Comparison of ENCODE assay signal across 34 cellular contexts in the genomic region with DNA sequence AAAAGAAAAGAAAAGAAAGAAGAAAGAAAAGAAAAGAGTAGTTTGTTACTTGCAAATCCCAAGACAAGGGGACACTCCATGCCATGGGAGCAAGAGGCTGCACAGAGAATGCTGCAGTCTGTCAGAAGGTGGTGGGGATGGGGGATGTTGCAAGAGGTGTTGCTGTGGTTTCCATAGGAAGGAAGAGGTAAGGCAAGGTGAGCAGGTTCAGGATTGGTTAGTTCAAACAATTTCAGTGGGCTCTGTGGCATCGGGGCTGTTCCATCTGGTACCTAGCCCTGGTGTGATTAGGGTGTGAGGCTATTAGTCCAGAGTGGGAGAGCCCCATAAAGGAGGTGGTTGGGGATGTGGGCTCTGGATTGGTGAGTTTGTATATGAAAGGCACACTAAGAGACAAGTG.
"Had no signal": no experiment of that assay in that cellular context is flagged by ENCODE, and none has a peak within 500 bp of the region (broad histone marks: within the 10 kb centered on the region; RNA-seq: fewer than 3 reads in every experiment).

No MANE protein-coding gene starts in this region.

- H3K4me3 ChIP-seq: ascending aorta, cardiac muscle cell had no signal

- H3K27me3 ChIP-seq: ascending aorta had no signal

- H3K9me3 Mint-ChIP-seq: activated B cell treated with CpG ODN at 0.5 μM for 24 hours; activated CD4-positive, alpha-beta memory T cell treated with anti-CD3 and anti-CD28 coated beads for 36 hours; activated CD4-positive, alpha-beta T cell treated with anti-CD3 and anti-CD28 coated beads, Interleukin-2, amount 10 ng/mL, durations not matched to agents 24 days and 14 days; activated CD8-positive, alpha-beta T cell treated with anti-CD3 and anti-CD28 coated beads for 36 hours; activated naive CD4-positive, alpha-beta T cell treated with anti-CD3 and anti-CD28 coated beads, Interleukin-2, amount 10 ng/mL, durations not matched to agents 7 days and 5 days; activated naive CD4-positive, alpha-beta T cell treated with anti-CD3 and anti-CD28 coated beads, Interleukin-2, amount 50 U/mL, for 24 hours; activated T-cell treated with anti-CD3 and anti-CD28 coated beads, Interleukin-2, amount 50 U/mL, for 4 hours; activated T-cell treated with anti-CD3 and anti-CD28 coated beads, Interleukin-2, amount 50 U/mL, for 72 hours; activated T-helper 1 cell treated with anti-CD3 and anti-CD28 coated beads, Interleukin-12 subunit alpha, Interleukin-12 subunit beta, Interleukin-2, Interleukin-4 antibody, amounts not matched to agents 30 ng/mL and 10 ng/mL and 1 ng/mL, durations not matched to agents 14 hours and 24 hours and 36 hours; activated T-helper 17 cell treated with anti-CD3 and anti-CD28 coated beads, Interleukin-2, amount 50 U/mL, for 72 hours; brain; central memory CD8-positive, alpha-beta T cell; T-helper 1 cell treated with Interleukin-12 subunit alpha and Interleukin-12 subunit beta and Interleukin-4 antibody, amounts not matched to agents 30 μg/mL and 1 μg/mL, for 36 hours; T-helper 2 cell treated with Interferon-gamma antibody and Interleukin-4, amounts not matched to agents 5 μg/mL and 100 μg/mL, for 36 hours had no signal

- DNase-seq: activated B cell treated with CpG ODN at 0.5 μM for 24 hours; activated CD4-positive, alpha-beta memory T cell treated with anti-CD3 and anti-CD28 coated beads for 36 hours; activated CD4-positive, alpha-beta T cell treated with anti-CD3 and anti-CD28 coated beads for 4 hours; activated CD4-positive, alpha-beta T cell treated with anti-CD3 and anti-CD28 coated beads, Interleukin-2, amount 50 U/mL, for 1 hour; activated CD4-positive, alpha-beta T cell treated with anti-CD3 and anti-CD28 coated beads, Interleukin-2, amount 50 U/mL, for 4 hours; activated CD4-positive, CD25-positive, alpha-beta regulatory T cell treated with anti-CD3 and anti-CD28 coated beads, Interleukin-2, amount 50 U/mL, for 72 hours; activated CD8-positive, alpha-beta memory T cell treated with anti-CD3 and anti-CD28 coated beads, Interleukin-2, amount 10 ng/mL, durations not matched to agents 7 days and 5 days; activated CD8-positive, alpha-beta T cell treated with anti-CD3 and anti-CD28 coated beads for 36 hours; activated effector memory CD4-positive, alpha-beta T cell treated with anti-CD3 and anti-CD28 coated beads, Interleukin-2, amount 50 U/mL, for 16 hours; activated naive CD4-positive, alpha-beta T cell treated with anti-CD3 and anti-CD28 coated beads, Interleukin-2, amount 10 ng/mL, durations not matched to agents 7 days and 5 days; activated naive CD4-positive, alpha-beta T cell treated with Interleukin-2 at 50 U/mL for 16 hours; activated T-cell treated with anti-CD3 and anti-CD28 coated beads for 4 hours; activated T-cell treated with anti-CD3 and anti-CD28 coated beads, Interleukin-2, amount 50 U/mL, for 1 hour; activated T-cell treated with anti-CD3 and anti-CD28 coated beads, Interleukin-2, amount 50 U/mL, for 4 hours; activated T-cell treated with anti-CD3 and anti-CD28 coated beads, Interleukin-2, amount 50 U/mL, for 72 hours; amygdala; anterior cingulate cortex; caudate nucleus; cerebellar nuclear complex; T-helper 1 cell; T-helper 2 cell; T-helper 9 cell had no signal

- H3K27ac Mint-ChIP-seq: activated B cell treated with CpG ODN at 0.5 μM for 24 hours; activated CD4-positive, alpha-beta memory T cell treated with anti-CD3 and anti-CD28 coated beads for 36 hours; activated CD4-positive, alpha-beta T cell treated with anti-CD3 and anti-CD28 coated beads, Interleukin-2, amount 10 ng/mL, durations not matched to agents 24 days and 14 days; activated CD8-positive, alpha-beta memory T cell treated with anti-CD3 and anti-CD28 coated beads, Interleukin-2, amount 10 ng/mL, durations not matched to agents 7 days and 5 days; activated CD8-positive, alpha-beta T cell treated with anti-CD3 and anti-CD28 coated beads for 36 hours; activated naive CD4-positive, alpha-beta T cell treated with anti-CD3 and anti-CD28 coated beads, Interleukin-2, amount 10 ng/mL, durations not matched to agents 7 days and 5 days; activated naive CD4-positive, alpha-beta T cell treated with anti-CD3 and anti-CD28 coated beads, Interleukin-2, amount 50 U/mL, for 24 hours; activated naive CD8-positive, alpha-beta T cell; activated T-cell treated with anti-CD3 and anti-CD28 coated beads, Interleukin-2, amount 50 U/mL, for 72 hours; activated T-helper 1 cell treated with anti-CD3 and anti-CD28 coated beads, Interleukin-12 subunit alpha, Interleukin-12 subunit beta, Interleukin-2, Interleukin-4 antibody, amounts not matched to agents 30 ng/mL and 10 ng/mL and 1 ng/mL, durations not matched to agents 14 hours and 24 hours and 36 hours; activated T-helper 17 cell treated with anti-CD3 and anti-CD28 coated beads, Interleukin-2, amount 50 U/mL, for 72 hours; brain; T-helper 1 cell treated with Interleukin-12 subunit alpha and Interleukin-12 subunit beta and Interleukin-4 antibody, amounts not matched to agents 30 μg/mL and 1 μg/mL, for 36 hours; T-helper 2 cell treated with Interferon-gamma antibody and Interleukin-4, amounts not matched to agents 5 μg/mL and 100 μg/mL, for 36 hours had no signal

- H3K9me3 ChIP-seq: ascending aorta had no signal

- ATAC-seq: activated CD8-positive, alpha-beta memory T cell treated with anti-CD3 and anti-CD28 coated beads, Interleukin-2, amount 10 ng/mL, durations not matched to agents 7 days and 5 days; activated CD8-positive, alpha-beta T cell treated with anti-CD3 and anti-CD28 coated beads for 36 hours; activated T-cell treated with anti-CD3 and anti-CD28 coated beads, Interleukin-2, amount 50 U/mL, for 4 hours; activated T-cell treated with anti-CD3 and anti-CD28 coated beads, Interleukin-2, amount 50 U/mL, for 72 hours; activated T-helper 17 cell treated with anti-CD3 and anti-CD28 coated beads, Interleukin-2, amount 50 U/mL, for 72 hours had no signal

- H3K27ac ChIP-seq: ascending aorta, cardiac muscle cell, VCaP had no signal

- H3K4me1 Mint-ChIP-seq: activated B cell treated with CpG ODN at 0.5 μM for 24 hours; activated naive CD4-positive, alpha-beta T cell treated with anti-CD3 and anti-CD28 coated beads, Interleukin-2, amount 50 U/mL, for 24 hours; brain; central memory CD8-positive, alpha-beta T cell had no signal

- H3K4me1 ChIP-seq: ascending aorta had no signal

- H3K36me3 Mint-ChIP-seq: activated CD4-positive, alpha-beta memory T cell treated with anti-CD3 and anti-CD28 coated beads for 36 hours; activated CD8-positive, alpha-beta memory T cell treated with anti-CD3 and anti-CD28 coated beads, Interleukin-2, amount 10 ng/mL, durations not matched to agents 7 days and 5 days; activated naive CD4-positive, alpha-beta T cell treated with anti-CD3 and anti-CD28 coated beads, Interleukin-2, amount 10 ng/mL, durations not matched to agents 7 days and 5 days; activated naive CD4-positive, alpha-beta T cell treated with anti-CD3 and anti-CD28 coated beads, Interleukin-2, amount 50 U/mL, for 24 hours; activated naive CD8-positive, alpha-beta T cell; brain had no signal

- H3K36me3 ChIP-seq: ascending aorta, cardiac muscle cell had no signal

- H3K4me3 Mint-ChIP-seq: activated B cell treated with CpG ODN at 0.5 μM for 24 hours; activated CD4-positive, alpha-beta memory T cell treated with anti-CD3 and anti-CD28 coated beads for 36 hours; activated CD4-positive, alpha-beta T cell treated with anti-CD3 and anti-CD28 coated beads, Interleukin-2, amount 10 ng/mL, durations not matched to agents 24 days and 14 days; activated CD8-positive, alpha-beta memory T cell treated with anti-CD3 and anti-CD28 coated beads, Interleukin-2, amount 10 ng/mL, durations not matched to agents 7 days and 5 days; activated CD8-positive, alpha-beta T cell treated with anti-CD3 and anti-CD28 coated beads for 36 hours; activated naive CD4-positive, alpha-beta T cell treated with anti-CD3 and anti-CD28 coated beads, Interleukin-2, amount 10 ng/mL, durations not matched to agents 7 days and 5 days; activated naive CD4-positive, alpha-beta T cell treated with anti-CD3 and anti-CD28 coated beads, Interleukin-2, amount 50 U/mL, for 24 hours; activated naive CD8-positive, alpha-beta T cell; activated T-cell treated with anti-CD3 and anti-CD28 coated beads, Interleukin-2, amount 50 U/mL, for 4 hours; activated T-cell treated with anti-CD3 and anti-CD28 coated beads, Interleukin-2, amount 50 U/mL, for 72 hours; activated T-helper 1 cell treated with anti-CD3 and anti-CD28 coated beads, Interleukin-12 subunit alpha, Interleukin-12 subunit beta, Interleukin-2, Interleukin-4 antibody, amounts not matched to agents 30 ng/mL and 10 ng/mL and 1 ng/mL, durations not matched to agents 14 hours and 24 hours and 36 hours; activated T-helper 17 cell treated with anti-CD3 and anti-CD28 coated beads, Interleukin-2, amount 50 U/mL, for 72 hours; brain; central memory CD8-positive, alpha-beta T cell; T-helper 1 cell treated with Interleukin-12 subunit alpha and Interleukin-12 subunit beta and Interleukin-4 antibody, amounts not matched to agents 30 μg/mL and 1 μg/mL, for 36 hours; T-helper 2 cell treated with Interferon-gamma antibody and Interleukin-4, amounts not matched to agents 5 μg/mL and 100 μg/mL, for 36 hours had no signal
